8 cellular contexts compared by ENCODE assay signal in the genomic region with DNA sequence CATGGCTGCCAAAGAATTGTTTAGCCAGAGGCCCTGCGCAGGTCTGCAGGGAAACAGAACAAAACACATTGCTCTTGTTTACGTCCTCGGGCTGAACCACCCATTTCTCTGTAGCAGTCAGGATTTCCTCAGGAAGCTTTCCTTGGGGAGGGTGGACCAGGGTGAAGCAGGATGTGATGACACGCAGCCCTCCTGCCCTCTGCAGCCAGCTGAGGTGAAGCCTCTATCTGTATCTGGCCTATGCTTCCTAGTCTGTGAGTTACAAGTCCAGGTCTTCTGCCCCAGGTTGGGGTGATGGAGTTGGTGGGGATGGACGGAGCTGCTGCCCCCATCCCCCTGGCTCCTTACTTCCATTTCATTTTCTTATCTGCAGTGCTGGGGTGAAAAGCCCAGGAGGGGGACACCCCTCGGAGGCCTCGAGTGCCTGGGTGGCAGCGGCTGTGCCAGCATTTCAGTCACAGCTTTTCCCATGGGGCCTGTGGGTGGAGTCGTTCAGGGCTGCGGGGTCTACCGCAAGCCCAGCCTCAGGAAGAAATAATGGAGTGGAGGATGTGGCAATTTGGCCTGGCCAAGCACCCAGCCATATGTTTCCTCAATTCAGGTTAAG. TPM values are rescaled to one million over a fixed set of nuclear protein-coding genes. Genes with fewer than 3 reads are reported as not detected.
DNase-seq lines count a peak whose midpoint lies in the region; ATAC-seq and TF ChIP-seq lines count a peak whose summit lies in the region.

No MANE protein-coding gene starts in this region.

- DNase-seq in A172 (ENCODE audit: low spot score) (peak; percentile 71), astrocyte of the spinal cord (ENCODE audit: low read depth, low spot score) (peak; percentile 48), left kidney (ENCODE audit: low read depth, low spot score) (peak; percentile 42), COR-L47 (lab: John Stamatoyannopoulos, UW) (no peak), NCI-H2107 (lab: John Stamatoyannopoulos, UW) (no peak), NCI-H128 (lab: John Stamatoyannopoulos, UW; ENCODE audit: unreplicated experiment) (no peak)

- ATAC-seq in HG02759 (IDR thresholded peaks at IDR 0.05; ENCODE audit: unreplicated experiment) = peak; percentile 64
- no peak for ATAC-seq in GM18867 (IDR thresholded peaks at IDR 0.05; ENCODE audit: unreplicated experiment)

- in situ Hi-C loops in astrocyte of the spinal cord (cut with HindIII; ENCODE audit: low sequenced_read_pairs) = no loop called here

- no peak overlapping the region for H3K4me3 ChIP-seq in astrocyte of the spinal cord (ENCODE audit: low read depth, low read length)

- TF ChIP-seq CTCF in astrocyte of the spinal cord (IDR thresholded peaks at IDR 0.05; ENCODE audit: low read depth, low read length) = no peak

RNA-seq across cellular contexts. Expression of gene SASH1, which starts 24.9 kb away (rescaled TPM):
- 6.8 and 7.1 TPM in 2 replicates for total RNA-seq in A172 (2014; rRNA removed; shearing (Covaris generic))

Comparison
In these comparisons a context has a peak if more than half of its experiments do, and no peak if none do; other contexts are left out.
1. DNase-seq: peak in A172 (single experiment), astrocyte of the spinal cord (single experiment) and left kidney (single experiment); none in COR-L47 (single experiment), NCI-H2107 (single experiment) and NCI-H128 (single experiment).